17 cellular contexts compared by ENCODE assay signal in the genomic region with DNA sequence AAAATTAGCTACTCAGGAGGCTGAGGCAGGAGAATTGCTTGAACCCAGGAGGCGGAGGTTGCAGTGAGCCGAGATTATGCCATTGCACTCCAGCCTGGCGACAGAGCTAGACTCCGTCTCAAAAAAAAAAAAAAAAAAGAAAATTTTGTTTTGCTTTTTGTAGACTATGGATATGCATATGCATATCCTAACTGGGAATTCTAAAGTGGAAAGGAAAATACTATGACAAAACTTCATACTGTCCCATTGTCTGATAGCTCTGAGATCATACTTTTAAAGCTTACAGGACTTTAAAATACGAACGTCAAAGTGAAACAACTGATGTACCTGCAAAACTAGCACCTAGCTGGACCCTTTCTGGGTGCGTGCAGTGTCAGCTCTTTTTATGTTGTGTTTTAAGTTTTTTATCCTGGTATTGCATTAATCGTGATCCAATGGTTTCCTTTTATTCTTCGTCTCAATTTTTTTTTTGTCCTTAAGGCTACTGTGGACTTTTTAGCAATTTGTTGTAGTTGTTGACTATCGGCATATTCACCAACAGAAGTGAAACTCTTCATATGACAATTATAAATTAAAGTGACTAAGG. TPM values are rescaled to one million over a fixed set of nuclear protein-coding genes. Genes with fewer than 3 reads are reported as not detected.
DNase-seq lines count a peak whose midpoint lies in the region; ATAC-seq, FAIRE-seq and TF ChIP-seq lines count a peak whose summit lies in the region.
"Had no signal": no experiment of that assay in that cellular context is flagged by ENCODE, and none has a peak within 500 bp of the region (broad histone marks: within the 10 kb centered on the region; RNA-seq: fewer than 3 reads in every experiment).

No MANE protein-coding gene starts in this region.

- no peak overlapping the region for H3K4me3 Mint-ChIP-seq in T-cell
- H3K4me3 Mint-ChIP-seq: activated naive CD8-positive, alpha-beta T cell; natural killer cell; stimulated activated memory B cell treated with anti-CD40 and anti-IgM and Interleukin-4, amounts not matched to agents 10 μg/mL and 1 μg/mL and 100 μg/mL, for 72 hours; WTC11 had no signal

- 61 to 85% methylated on average over 10 of the region's 10 CpGs for WGBS in testis, 2 donors

- H3K27me3 ChIP-seq in left ventricle myocardium inferior (ENCODE audit: low read depth) (no peaks in the 10 kb centered on the region), right atrium auricular region (no peaks in the 10 kb centered on the region), testis (no peaks in the 10 kb centered on the region)
- H3K27me3 ChIP-seq: SJCRH30 had no signal

- TF ChIP-seq CTCF in left ventricle myocardium inferior (IDR thresholded peaks at IDR 0.05; ENCODE audit: borderline replicate concordance) (no peak), right atrium auricular region (IDR thresholded peaks at IDR 0.05) (no peak), GM13977 (IDR thresholded peaks at IDR 0.05; ENCODE audit: extremely low read depth, insufficient read depth, missing control alignments) (no peak), testis (IDR thresholded peaks at IDR 0.05) (no peak)

- in situ Hi-C loops in GM13977 (cut with MboI; ENCODE audit: low pct_unique_long_range_greater_than_20kb, low sequenced_read_pairs, unreplicated experiment): loop anchor here (10.0 kb wide), 1 partner anchor 248 kb away; no protein-coding TSS in a partner anchor

- H3K4me3 ChIP-seq in left ventricle myocardium inferior: no peak overlapping the region
- no peak overlapping the region for H3K4me3 ChIP-seq in right atrium auricular region
- no peak overlapping the region for H3K4me3 ChIP-seq in testis
- H3K4me3 ChIP-seq: mucosa of descending colon, SJCRH30 had no signal

- H3K36me3 Mint-ChIP-seq in T-cell: peaks cover 13% of the 10 kb centered on the region

- intact Hi-C loops in left ventricle myocardium inferior (cut with micrococcal nuclease) (loop anchor here (5.0 kb wide), 2 partner anchors 230 to 245 kb away; no protein-coding TSS in a partner anchor), testis (cut with DNase I; ENCODE audit: low total_unique reads) (no loop called here)

- POLR2A ChIA-PET in T-cell (lab: Charles Lee): interaction anchor here in 1 of 2 donors (0.6 to 0.7 kb wide), 2 partner anchors 15 to 239 kb away, joined by 3 to 7 read pairs; no protein-coding TSS in a partner anchor

- H3K27me3 Mint-ChIP-seq in T-cell: no peaks in the 10 kb centered on the region
- H3K27me3 Mint-ChIP-seq: activated naive CD8-positive, alpha-beta T cell; stimulated activated memory B cell treated with anti-CD40 and anti-IgM and Interleukin-4, amounts not matched to agents 10 μg/mL and 1 μg/mL and 100 μg/mL, for 72 hours had no signal

- TF ChIP-seq POLR2A in testis (IDR thresholded peaks at IDR 0.05): no peak
- TF ChIP-seq POLR2A in GM12892 (IDR thresholded peaks at IDR 0.05; ENCODE audit: low read depth, low read length): no peak

- DNase-seq in left ventricle myocardium inferior (no peak), right atrium auricular region (ENCODE audit: low spot score) (no peak), T-cell (no peak), GM13977 (ENCODE audit: low spot score) (no peak), testis (no peak), NCI-H345 (lab: John Stamatoyannopoulos, UW) (no peak), GM12892 (ENCODE audit: insufficient read length) (no peak)
- DNase-seq: 8988T; activated T-cell treated with anti-CD3 and anti-CD28 coated beads, Interleukin-2, amount 50 U/mL, for 1 hour; natural killer cell had no signal

- no peaks in the 10 kb centered on the region for H3K9me3 ChIP-seq in left ventricle myocardium inferior (replicated peaks)
- H3K9me3 ChIP-seq in right atrium auricular region: no peaks in the 10 kb centered on the region
- no peaks in the 10 kb centered on the region for H3K9me3 ChIP-seq in testis
- H3K9me3 ChIP-seq: mucosa of descending colon, SJCRH30 had no signal

- ATAC-seq in HG02588 (IDR thresholded peaks at IDR 0.05; ENCODE audit: unreplicated experiment): peak; percentile 16
- no peak for ATAC-seq in T-cell (replicated peaks in 1 of 4)

- FAIRE-seq in GM12892 (lab: Jason Lieb, UNC): no peak
- FAIRE-seq: bronchial epithelial cell had no signal

- peaks cover 19% of the 10 kb centered on the region for H3K4me1 ChIP-seq in left ventricle myocardium inferior
- H3K4me1 ChIP-seq in right atrium auricular region: peaks cover 0 to 5% of the 10 kb centered on the region in 2 donors
- H3K4me1 ChIP-seq in testis: peaks cover 4% of the 10 kb centered on the region
- H3K4me1 ChIP-seq: SJCRH30 had no signal

- H3K36me3 ChIP-seq in left ventricle myocardium inferior: peaks cover 16% of the 10 kb centered on the region
- H3K36me3 ChIP-seq in right atrium auricular region: peaks cover 5% of the 10 kb centered on the region
- H3K36me3 ChIP-seq in testis (ENCODE audit: low read depth, missing control alignments): no peaks in the 10 kb centered on the region

- peaks cover 7 to 8% (median 8%) of the 10 kb centered on the region in 3 donors for H3K4me1 Mint-ChIP-seq in T-cell
- H3K4me1 Mint-ChIP-seq: WTC11 had no signal

- no peaks in the 10 kb centered on the region for H3K9me3 Mint-ChIP-seq in T-cell
- H3K9me3 Mint-ChIP-seq: natural killer cell; stimulated activated memory B cell treated with anti-CD40 and anti-IgM and Interleukin-4, amounts not matched to agents 10 μg/mL and 1 μg/mL and 100 μg/mL, for 72 hours; WTC11 had no signal

- H3K27ac ChIP-seq in left ventricle myocardium inferior (replicated peaks) (peak overlapping the region; percentile 20), right atrium auricular region (no peak overlapping the region), testis (no peak overlapping the region)
- H3K27ac ChIP-seq: SJCRH30 had no signal

- H3K27ac Mint-ChIP-seq in T-cell: peak overlapping the region; percentile 48 to 73
- H3K27ac Mint-ChIP-seq: activated naive CD8-positive, alpha-beta T cell; natural killer cell; stimulated activated memory B cell treated with anti-CD40 and anti-IgM and Interleukin-4, amounts not matched to agents 10 μg/mL and 1 μg/mL and 100 μg/mL, for 72 hours; WTC11 had no signal

- CTCF ChIA-PET in T-cell (lab: Charles Lee): interaction anchor here (0.6 to 2.0 kb wide), 19 partner anchors 8 to 768 kb away, joined by 3 to 9 read pairs (median 5); a partner anchor contains a TSS

RNA-seq across cellular contexts. Expression of a gene that starts 19.2 kb away (rescaled TPM):
- 7.4 TPM for total RNA-seq in left ventricle myocardium inferior
- total RNA-seq in right atrium auricular region: 1 to 10 TPM; 8.9 to 9.1 TPM
- total RNA-seq in T-cell: 10 to 100 TPM; 12.6 to 28.9 (median 18.2) TPM
- total RNA-seq in testis: 10 to 100 TPM; 26.4 to 34.9 TPM
- polyA plus RNA-seq in testis (ENCODE audit: insufficient read depth, low read depth, low replicate concordance): 30.2 TPM
- polyA plus RNA-seq in GM12892 (2012; ENCODE audit: missing spikeins): 4.4 TPM

RNA-seq across cellular contexts. Expression of a gene that starts 19.6 kb away (rescaled TPM):
- 12.2 TPM for total RNA-seq in left ventricle myocardium inferior
- 10 to 100 TPM; 10.7 to 11.8 TPM for total RNA-seq in right atrium auricular region
- 10 to 100 TPM; 27.3 to 34.9 (median 30.6) TPM for total RNA-seq in T-cell
- 10 to 100 TPM; 13.9 to 14.7 TPM for total RNA-seq in testis
- 9.3 TPM for polyA plus RNA-seq in testis (ENCODE audit: insufficient read depth, low read depth, low replicate concordance)
- 4.7 TPM for polyA plus RNA-seq in GM12892 (2012; ENCODE audit: missing spikeins)
